In the genomic region with DNA sequence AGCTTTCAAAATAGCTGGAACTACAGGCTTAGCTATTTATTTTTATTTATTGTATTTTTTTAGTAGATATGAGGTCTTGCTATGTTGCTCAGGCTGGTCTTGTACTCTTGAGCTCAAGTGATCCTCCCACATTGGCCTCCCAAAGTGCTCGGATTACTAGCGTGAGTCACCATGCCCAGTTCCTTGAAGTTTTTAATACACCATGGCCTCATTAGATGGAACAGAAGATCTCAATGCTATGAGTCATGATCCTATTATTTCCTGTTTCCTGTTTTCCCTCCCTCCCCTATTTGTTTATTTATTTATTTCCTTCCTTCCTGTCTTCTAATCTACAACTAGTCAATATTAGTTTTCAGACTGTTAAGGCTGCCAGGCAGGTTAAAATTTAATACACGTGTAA, we compare ENCODE assay signal across 14 cellular contexts.
DNase-seq lines count a peak whose midpoint lies in the region; ATAC-seq and TF ChIP-seq lines count a peak whose summit lies in the region.
"Had no signal": no experiment of that assay in that cellular context is flagged by ENCODE, and none has a peak within 500 bp of the region (broad histone marks: within the 10 kb centered on the region; RNA-seq: fewer than 3 reads in every experiment).

No MANE protein-coding gene starts in this region.

- no peak for TF ChIP-seq CTCF in NB4 (IDR thresholded peaks at IDR 0.05; ENCODE audit: low read depth, low read length)
- TF ChIP-seq CTCF in epithelial cell of esophagus (IDR thresholded peaks at IDR 0.05; ENCODE audit: insufficient read depth, low read depth, low read length, missing control alignments): no peak

- no peak for ATAC-seq in GM19324 (IDR thresholded peaks at IDR 0.05; ENCODE audit: low FRiP score, unreplicated experiment)
- ATAC-seq: heart right ventricle had no signal

- DNase-seq in DMS53 (lab: John Stamatoyannopoulos, UW) (peak; percentile 93), NB4 (ENCODE audit: low read depth) (peak; percentile 22), epithelial cell of esophagus (ENCODE audit: low read depth) (peak; percentile 88), myocyte (ENCODE audit: low read depth) (peak; percentile 21), activated gamma-delta T cell treated with Interleukin-2 at 50 U/mL for 16 hours (no peak)
- DNase-seq in activated naive CD4-positive, alpha-beta T cell treated with anti-CD3 and anti-CD28 coated beads, Interleukin-2, amount 50 U/mL, for 16 hours: no peak
- DNase-seq in stimulated activated naive CD4-positive, alpha-beta T cell treated with Interleukin-2 at 50 U/mL for 16 hours (lab: John Stamatoyannopoulos, UW): no peak
- DNase-seq: activated CD4-positive, alpha-beta T cell treated with anti-CD3 and anti-CD28 coated beads for 1 hour; dermis blood vessel endothelial cell; heart right ventricle; Kasumi-1; sigmoid colon had no signal

- no peak overlapping the region for H3K4me3 ChIP-seq in NB4 (ENCODE audit: low read depth, low read length)
- H3K4me3 ChIP-seq in epithelial cell of esophagus (ENCODE audit: low read length): no peak overlapping the region
- H3K4me3 ChIP-seq: HAP-1, heart right ventricle, sigmoid colon had no signal

- TF ChIP-seq POLR2A in NB4 (IDR thresholded peaks at IDR 0.05; ENCODE audit: extremely low read depth, insufficient read length): no peak

Comparison
In these comparisons a context has a peak if more than half of its experiments do, and no peak if none do; other contexts are left out.
1. DNase-seq: peak in DMS53 (single experiment), NB4 (single experiment), epithelial cell of esophagus (single experiment) and myocyte (single experiment); none in activated naive CD4-positive, alpha-beta T cell treated with anti-CD3 and anti-CD28 coated beads, Interleukin-2, amount 50 U/mL, for 16 hours (single experiment), stimulated activated naive CD4-positive, alpha-beta T cell treated with Interleukin-2 at 50 U/mL for 16 hours (single experiment) and activated gamma-delta T cell treated with Interleukin-2 at 50 U/mL for 16 hours (single experiment).